12 cellular contexts compared by ENCODE assay signal in genomic region chr22:24102366-24103200, GRCh38.
"Had no signal": no experiment of that assay in that cellular context is flagged by ENCODE, and none has a peak within 500 bp of the region (broad histone marks: within the 10 kb centered on the region; RNA-seq: fewer than 3 reads in every experiment).

No MANE protein-coding gene starts in this region.

- H3K27ac Mint-ChIP-seq: activated naive CD8-positive, alpha-beta T cell; activated T-helper 2 cell treated with anti-CD3 and anti-CD28 coated beads, Interferon-gamma antibody, Interleukin-2, Interleukin-4, amounts not matched to agents 10 μg/mL and 5 μg/mL and 100 μg/mL, durations not matched to agents 14 hours and 24 hours and 36 hours had no signal

- H3K9me3 ChIP-seq: breast epithelium, gastrocnemius medialis, prostate gland, tibial nerve had no signal

- H3K4me3 ChIP-seq: breast epithelium, gastrocnemius medialis, prostate gland, tibial nerve had no signal

- H3K4me3 Mint-ChIP-seq: activated naive CD8-positive, alpha-beta T cell had no signal

- DNase-seq: activated CD4-positive, alpha-beta T cell treated with anti-CD3 and anti-CD28 coated beads, Interleukin-2, amount 50 U/mL, for 1 hour; activated CD4-positive, CD25-positive, alpha-beta regulatory T cell; gastrocnemius medialis; islet precursor cell; midbrain; stimulated activated CD4-positive, alpha-beta T cell treated with anti-CD3 and anti-CD28 coated beads, Interleukin-15, amount 100 ng/mL, for 24 hours had no signal

- H3K27me3 Mint-ChIP-seq: activated naive CD8-positive, alpha-beta T cell had no signal

- H3K27ac ChIP-seq: gastrocnemius medialis, prostate gland, tibial nerve had no signal

- FAIRE-seq: colon had no signal

- H3K27me3 ChIP-seq: breast epithelium, gastrocnemius medialis, tibial nerve had no signal

- H3K36me3 ChIP-seq: breast epithelium, prostate gland had no signal

- H3K9me3 Mint-ChIP-seq: activated T-helper 2 cell treated with anti-CD3 and anti-CD28 coated beads, Interferon-gamma antibody, Interleukin-2, Interleukin-4, amounts not matched to agents 10 μg/mL and 5 μg/mL and 100 μg/mL, durations not matched to agents 14 hours and 24 hours and 36 hours had no signal

- ATAC-seq: gastrocnemius medialis had no signal

- H3K4me1 ChIP-seq: breast epithelium, prostate gland had no signal
